8 cellular contexts compared by ENCODE assay signal in genomic region chr21:16194851-16195251, GRCh38.
DNase-seq lines count a peak whose midpoint lies in the region; ATAC-seq, FAIRE-seq and TF ChIP-seq lines count a peak whose summit lies in the region.

No MANE protein-coding gene starts in this region.

- H3K4me1 ChIP-seq in heart right ventricle (peaks cover 0 to 35% (median 4%) of the 10 kb centered on the region in 9 donors), skeletal muscle satellite cell (ENCODE audit: control insufficient read depth, insufficient read depth, low read length) (peaks cover 10% of the 10 kb centered on the region)

- no peak for TF ChIP-seq CTCF in heart right ventricle (IDR thresholded peaks at IDR 0.05)

- peak overlapping the region; percentile 9 to 59 (median 50) for H3K4me3 ChIP-seq in heart right ventricle
- peak overlapping the region; percentile 74 for H3K4me3 ChIP-seq in skeletal muscle satellite cell (ENCODE audit: low read length)

- peak overlapping the region; percentile 47 to 86 (median 74) for H3K27ac ChIP-seq in heart right ventricle

- peak; percentile 24 for DNase-seq in UCSD-AML1 (lab: John Stamatoyannopoulos, UW; ENCODE audit: unreplicated experiment)
- DNase-seq in heart right ventricle, result no peak
- DNase-seq in COLO668 (lab: John Stamatoyannopoulos, UW; ENCODE audit: unreplicated experiment), result no peak
- no peak for DNase-seq in GM12892 (ENCODE audit: insufficient read length)
- no peak for DNase-seq in DMS79 (lab: John Stamatoyannopoulos, UW)

- WGBS in heart right ventricle, 2 donors, result 3 to 9% methylated on average over 6 of the region's 6 CpGs

- TF ChIP-seq POLR2A in GM12892 (IDR thresholded peaks at IDR 0.05; ENCODE audit: low read depth, low read length), result no peak

- intact Hi-C loops in heart right ventricle (cut with DNase I), result loop anchor here in 6 of 10 donors (1.0 to 10.0 kb wide), 10 partner anchors 107 to 230 kb away; no protein-coding TSS in a partner anchor

- ATAC-seq in GM19397 (IDR thresholded peaks at IDR 0.05; ENCODE audit: unreplicated experiment) (peak; percentile 7), heart right ventricle (peak in 5 of 8 donors; percentile 32 to 67 (median 46)), GM19035 (IDR thresholded peaks at IDR 0.05; ENCODE audit: unreplicated experiment) (no peak)

- H3K4me2 ChIP-seq in skeletal muscle satellite cell (ENCODE audit: low read length), result peak overlapping the region; percentile 77

- FAIRE-seq in GM12892 (lab: Jason Lieb, UNC), result no peak

- H3K9me3 ChIP-seq in heart right ventricle (peaks cover 0 to 17% (median 0%) of the 10 kb centered on the region in 11 donors), skeletal muscle satellite cell (replicated peaks; ENCODE audit: low read length) (no peaks in the 10 kb centered on the region)

- H3K27me3 ChIP-seq in heart right ventricle (no peaks in the 10 kb centered on the region), skeletal muscle satellite cell (ENCODE audit: control insufficient read depth, insufficient read depth, low read length) (no peaks in the 10 kb centered on the region)

- H3K9ac ChIP-seq in skeletal muscle satellite cell (ENCODE audit: low read depth, low read length), result peak overlapping the region; percentile 90

- H3K36me3 ChIP-seq in heart right ventricle, result no peaks in the 10 kb centered on the region
- no peaks in the 10 kb centered on the region for H3K36me3 ChIP-seq in skeletal muscle satellite cell (ENCODE audit: insufficient read depth, low read length)
